ENCODE assay signal across 8 cellular contexts in genomic region chr1:19448491-19449439, GRCh38. TPM values are rescaled to one million over a fixed set of nuclear protein-coding genes. Genes with fewer than 3 reads are reported as not detected.
A peak's percentile ranks its signal among the peaks of the same experiment; 100 is the strongest.
DNase-seq lines count a peak whose midpoint lies in the region; ATAC-seq and TF ChIP-seq lines count a peak whose summit lies in the region.

No MANE protein-coding gene starts in this region.

- intact Hi-C loops in CD14-positive monocyte (cut with micrococcal nuclease) (loop anchor here (5.0 kb wide), 2 partner anchors 34 to 59 kb away; no protein-coding TSS in a partner anchor), left lung (cut with DNase I) (no loop called here)

- H3K4me3 ChIP-seq in cardiac fibroblast (replicated peaks in 1 of 2; ENCODE audit: low read depth in 2 of 2, low read length in 2 of 2) (no peak overlapping the region), left lung (no peak overlapping the region)

- H3K4me1 ChIP-seq in left lung = peaks cover 50 to 90% of the 10 kb centered on the region in 2 donors

- ATAC-seq in left lung (peak; percentile 29), GM18511 (IDR thresholded peaks at IDR 0.05; ENCODE audit: unreplicated experiment) (no peak)

- H3K27ac ChIP-seq in left lung (peak overlapping the region; percentile 67 to 73), temporal lobe (ENCODE audit: low read depth, low read length) (peak overlapping the region; percentile 37)

- peak overlapping the region; percentile 37 to 71 for H3K4me3 Mint-ChIP-seq in CD14-positive monocyte

- H3K4me1 Mint-ChIP-seq in CD14-positive monocyte = peaks cover 61% of the 10 kb centered on the region

- H3K9me3 ChIP-seq in left lung = no peaks in the 10 kb centered on the region

- H3K9me3 Mint-ChIP-seq in CD14-positive monocyte = no peaks in the 10 kb centered on the region

- H3K27me3 Mint-ChIP-seq in CD14-positive monocyte (ENCODE audit: low read depth in 3 of 3) = peaks cover 0 to 5% (median 0%) of the 10 kb centered on the region in 3 donors

- peaks cover 26 to 50% of the 10 kb centered on the region in 2 donors for H3K36me3 Mint-ChIP-seq in CD14-positive monocyte

- DNase-seq in CD14-positive monocyte (ENCODE audit: low spot score) (peak; percentile 67), NCI-H524 (lab: John Stamatoyannopoulos, UW) (peak; percentile 46 to 79), cardiac fibroblast (ENCODE audit: low read depth in 2 of 2) (peak; percentile 90 to 93), left lung (peak in 1 of 2 donors; percentile 63), NCI-H1092 treated with DMSO at 0.1 percent for 48 hours (lab: John Stamatoyannopoulos, UW) (no peak)
- no peak for DNase-seq in activated CD4-positive, CD25-positive, alpha-beta regulatory T cell (lab: John Stamatoyannopoulos, UW)

- TF ChIP-seq CTCF in CD14-positive monocyte (IDR thresholded peaks at IDR 0.05) (no peak), cardiac fibroblast (IDR thresholded peaks at IDR 0.05; ENCODE audit: low read depth, low read length) (no peak), left lung (IDR thresholded peaks at IDR 0.05) (no peak)

- no peaks in the 10 kb centered on the region for H3K27me3 ChIP-seq in left lung

- peaks cover 0 to 9% of the 10 kb centered on the region in 2 donors for H3K36me3 ChIP-seq in left lung

- peak overlapping the region; percentile 86 to 95 (median 91) for H3K27ac Mint-ChIP-seq in CD14-positive monocyte

RNA-seq across cellular contexts. Expression of gene CAPZB, which starts 36.6 kb away (rescaled TPM):
- polyA plus RNA-seq in CD14-positive monocyte = 100 to 1,000 TPM; 407 to 504 TPM
- total RNA-seq in left lung = 100 to 1,000 TPM; 293 to 327 TPM
- 40.3 TPM for total RNA-seq in temporal lobe

Comparison
In these comparisons a context has a peak if more than half of its experiments do, and no peak if none do; other contexts are left out.
1. DNase-seq: peak in CD14-positive monocyte (single experiment), NCI-H524 (2 of 2) and cardiac fibroblast (2 of 2); none in NCI-H1092 treated with DMSO at 0.1 percent for 48 hours (single experiment) and activated CD4-positive, CD25-positive, alpha-beta regulatory T cell (0 of 4).
2. intact Hi-C loops: an anchor here in CD14-positive monocyte (5.0 kb wide); none called in left lung.